In genomic region chr1:170385750-170386149, GRCh38 we compare ENCODE assay signal across 26 cellular contexts.
"Had no signal": no experiment of that assay in that cellular context is flagged by ENCODE, and none has a peak within 500 bp of the region (broad histone marks: within the 10 kb centered on the region; RNA-seq: fewer than 3 reads in every experiment).

No MANE protein-coding gene starts in this region.

- DNase-seq: IMR-90; Karpas-422; KG1; MG63; NCI-H1092; NCI-H1105 treated with DMSO at 0.1 percent for 48 hours; NCI-H1417 treated with DMSO at 0.1 percent for 48 hours; NCI-H146; NCI-H1694 treated with DMSO at 0.1 percent for 48 hours; NCI-H1930; NCI-H2081; NCI-H2107; NCI-H2171 treated with DMSO at 0.1 percent for 48 hours; NCI-H345; NCI-H446 treated with DMSO at 0.1 percent for 48 hours; NCI-H510A treated with DMSO at 0.1 percent for 48 hours; NCI-H526; NCI-H82; NK-92 treated with Interleukin-12 subunit alpha and Interleukin-12 subunit beta, amount 100 ng/mL, for 24 hours; PC-3; SHP77 treated with DMSO at 0.1 percent for 48 hours; SJCRH30 had no signal

- ATAC-seq: HepG2, Panc1, PC-3, Right ventricle myocardium inferior, SK-N-SH treated with all-trans-retinoic acid at 6 μM for 48 hours had no signal

- FAIRE-seq: HepG2 had no signal
